13 cellular contexts compared by ENCODE assay signal in genomic region chr10:117365612-117366011, GRCh38. TPM values are rescaled to one million over a fixed set of nuclear protein-coding genes. Genes with fewer than 3 reads are reported as not detected.
DNase-seq lines count a peak whose midpoint lies in the region; ATAC-seq and TF ChIP-seq lines count a peak whose summit lies in the region.
"Had no signal": no experiment of that assay in that cellular context is flagged by ENCODE, and none has a peak within 500 bp of the region (broad histone marks: within the 10 kb centered on the region; RNA-seq: fewer than 3 reads in every experiment).

No MANE protein-coding gene starts in this region.

- CTCF ChIA-PET in WTC11 (lab: Charles Lee): no interaction called here

- H3K9me3 ChIP-seq in endocrine pancreas (ENCODE audit: control insufficient read depth, low read length) (no peaks in the 10 kb centered on the region), suprapubic skin (no peaks in the 10 kb centered on the region)
- H3K9me3 ChIP-seq: heart left ventricle had no signal

- H3K9me3 Mint-ChIP-seq in stimulated activated naive B cell treated with anti-CD40 and anti-IgM and Interleukin-4, amounts not matched to agents 10 μg/mL and 1 μg/mL and 100 μg/mL, for 72 hours: no peaks in the 10 kb centered on the region
- no peaks in the 10 kb centered on the region for H3K9me3 Mint-ChIP-seq in WTC11
- H3K9me3 Mint-ChIP-seq: neural crest cell had no signal

- POLR2A ChIA-PET in WTC11 (lab: Charles Lee): no interaction called here

- H3K27ac ChIP-seq in KMS-11 (peak overlapping the region; percentile 42), suprapubic skin (no peak overlapping the region)
- H3K27ac ChIP-seq: heart left ventricle had no signal

- H3K36me3 ChIP-seq in KMS-11 (ENCODE audit: insufficient read depth): no peaks in the 10 kb centered on the region
- no peaks in the 10 kb centered on the region for H3K36me3 ChIP-seq in endocrine pancreas (ENCODE audit: control insufficient read depth, insufficient read depth, low read length)
- H3K36me3 ChIP-seq in suprapubic skin: no peaks in the 10 kb centered on the region
- H3K36me3 ChIP-seq: heart left ventricle had no signal

- TF ChIP-seq CTCF in KMS-11 (conservative IDR thresholded peaks at IDR 0.05; ENCODE audit: low read depth, low read length): no peak
- TF ChIP-seq CTCF in WTC11 (IDR thresholded peaks at IDR 0.05): no peak
- TF ChIP-seq CTCF in suprapubic skin (IDR thresholded peaks at IDR 0.05): no peak

- WGBS in suprapubic skin: 36% methylated on average over 2 of the region's 2 CpGs

- H3K36me3 Mint-ChIP-seq in stimulated activated naive B cell treated with anti-CD40 and anti-IgM and Interleukin-4, amounts not matched to agents 10 μg/mL and 1 μg/mL and 100 μg/mL, for 72 hours: peaks cover 5 to 11% of the 10 kb centered on the region in 2 donors
- H3K36me3 Mint-ChIP-seq in WTC11: no peaks in the 10 kb centered on the region

- peak; percentile 70 to 72 for ATAC-seq in activated CD4-positive, CD25-positive, alpha-beta regulatory T cell treated with anti-CD3 and anti-CD28 coated beads, Interleukin-2, amount 50 U/mL, for 24 hours
- peak; percentile 52 to 73 for ATAC-seq in stimulated activated naive B cell treated with anti-CD40 and anti-IgM and Interleukin-4, amounts not matched to agents 10 μg/mL and 1 μg/mL and 100 μg/mL, for 72 hours (replicated peaks)
- ATAC-seq in WTC11 (no peak), HG02870 (IDR thresholded peaks at IDR 0.05; ENCODE audit: unreplicated experiment) (no peak)

- H3K9ac ChIP-seq in KMS-11: no peak overlapping the region
- no peak overlapping the region for H3K9ac ChIP-seq in endocrine pancreas (ENCODE audit: control insufficient read depth, insufficient read depth, low read length)

- DNase-seq in activated CD4-positive, CD25-positive, alpha-beta regulatory T cell (lab: John Stamatoyannopoulos, UW): no peak
- no peak for DNase-seq in stimulated activated naive B cell treated with anti-CD40 and anti-IgM and Interleukin-4, amounts not matched to agents 10 μg/mL and 1 μg/mL and 100 μg/mL, for 72 hours
- DNase-seq in WTC11 (ENCODE audit: low spot score) (no peak), suprapubic skin (ENCODE audit: low spot score in 2 of 2) (no peak)
- DNase-seq: activated T-cell treated with anti-CD3 and anti-CD28 coated beads for 4 hours; central memory CD4-positive, alpha-beta T cell; heart left ventricle; NCI-H2081 treated with DMSO at 0.1 percent for 48 hours had no signal

- H3K79me2 ChIP-seq in KMS-11 (ENCODE audit: insufficient read depth, low read depth): peaks cover 95% of the 10 kb centered on the region

- peak overlapping the region; percentile 46 for H3K4me2 ChIP-seq in KMS-11

- H3K4me3 ChIP-seq in KMS-11 (IDR thresholded peaks at IDR 0.05; ENCODE audit: insufficient read depth, low read depth, low read length): no peak overlapping the region
- H3K4me3 ChIP-seq in endocrine pancreas (ENCODE audit: control insufficient read depth, insufficient read depth, low read length): peak overlapping the region; percentile 70
- H3K4me3 ChIP-seq in suprapubic skin: no peak overlapping the region
- H3K4me3 ChIP-seq: heart left ventricle had no signal

- no peak for TF ChIP-seq EP300 in suprapubic skin (IDR thresholded peaks at IDR 0.05)

- H2AFZ ChIP-seq in KMS-11 (ENCODE audit: low read depth): no peak overlapping the region

- H3K4me1 ChIP-seq in KMS-11 (ENCODE audit: low read depth, poor library complexity, severe bottlenecking) (peaks cover 82% of the 10 kb centered on the region), endocrine pancreas (ENCODE audit: control insufficient read depth, insufficient read depth, low read length) (peaks cover 60% of the 10 kb centered on the region), suprapubic skin (peaks cover 34% of the 10 kb centered on the region)

- no peaks in the 10 kb centered on the region for H4K20me1 ChIP-seq in KMS-11 (ENCODE audit: insufficient read depth)

- H3K4me1 Mint-ChIP-seq in stimulated activated naive B cell treated with anti-CD40 and anti-IgM and Interleukin-4, amounts not matched to agents 10 μg/mL and 1 μg/mL and 100 μg/mL, for 72 hours: peaks cover 19 to 29% of the 10 kb centered on the region in 2 donors
- H3K4me1 Mint-ChIP-seq in WTC11: peaks cover 60% of the 10 kb centered on the region

- H3K27ac Mint-ChIP-seq in stimulated activated naive B cell treated with anti-CD40 and anti-IgM and Interleukin-4, amounts not matched to agents 10 μg/mL and 1 μg/mL and 100 μg/mL, for 72 hours: no peak overlapping the region
- no peak overlapping the region for H3K27ac Mint-ChIP-seq in WTC11

- H3K27me3 ChIP-seq in KMS-11 (ENCODE audit: insufficient read depth, low read depth) (no peaks in the 10 kb centered on the region), endocrine pancreas (ENCODE audit: control insufficient read depth, insufficient read depth, low read length) (no peaks in the 10 kb centered on the region), suprapubic skin (no peaks in the 10 kb centered on the region)
- H3K27me3 ChIP-seq: heart left ventricle had no signal

- no peak for TF ChIP-seq POLR2A in suprapubic skin (IDR thresholded peaks at IDR 0.05)

- no peak overlapping the region for H3K4me3 Mint-ChIP-seq in stimulated activated naive B cell treated with anti-CD40 and anti-IgM and Interleukin-4, amounts not matched to agents 10 μg/mL and 1 μg/mL and 100 μg/mL, for 72 hours
- no peak overlapping the region for H3K4me3 Mint-ChIP-seq in WTC11
- H3K4me3 Mint-ChIP-seq: neural crest cell had no signal

- H3K27me3 Mint-ChIP-seq in stimulated activated naive B cell treated with anti-CD40 and anti-IgM and Interleukin-4, amounts not matched to agents 10 μg/mL and 1 μg/mL and 100 μg/mL, for 72 hours: no peaks in the 10 kb centered on the region
- H3K27me3 Mint-ChIP-seq in WTC11 (ENCODE audit: low read depth): no peaks in the 10 kb centered on the region

TF ChIP-seq in WTC11, 78 proteins besides CTCF, POLR2A, EP300 and RAD21 (continues in another document):
- TF ChIP-seq JUN (CRISPR knock-in tag; IDR thresholded peaks at IDR 0.05) (no peak), SMAD4 (CRISPR knock-in tag; IDR thresholded peaks at IDR 0.05) (no peak), MAX (CRISPR knock-in tag; IDR thresholded peaks at IDR 0.05) (no peak), E2F4 (CRISPR knock-in tag; IDR thresholded peaks at IDR 0.05; ENCODE audit: borderline replicate concordance, low read depth) (no peak), CBFB (CRISPR knock-in tag; IDR thresholded peaks at IDR 0.05; ENCODE audit: low read depth) (no peak), E2F1 (CRISPR knock-in tag; IDR thresholded peaks at IDR 0.05) (no peak), KAT7 (CRISPR knock-in tag; IDR thresholded peaks at IDR 0.05; ENCODE audit: borderline replicate concordance) (no peak), ZNF138 (CRISPR knock-in tag; conservative IDR thresholded peaks at IDR 0.05) (no peak), ETV6 (CRISPR knock-in tag; IDR thresholded peaks at IDR 0.05) (no peak), HMGA2 (CRISPR knock-in tag; IDR thresholded peaks at IDR 0.05) (no peak), ESRRA (CRISPR knock-in tag; IDR thresholded peaks at IDR 0.05; ENCODE audit: borderline replicate concordance) (no peak), SP1 (CRISPR knock-in tag; conservative IDR thresholded peaks at IDR 0.05) (no peak), NFYB (CRISPR knock-in tag; conservative IDR thresholded peaks at IDR 0.05; ENCODE audit: low read depth) (no peak), ZNF512 (CRISPR knock-in tag; IDR thresholded peaks at IDR 0.05; ENCODE audit: borderline replicate concordance) (no peak), ATF1 (CRISPR knock-in tag; IDR thresholded peaks at IDR 0.05) (no peak), OVOL2 (CRISPR knock-in tag; IDR thresholded peaks at IDR 0.05; ENCODE audit: borderline replicate concordance) (no peak), ZNF671 (CRISPR knock-in tag; IDR thresholded peaks at IDR 0.05) (no peak)

RNA-seq across cellular contexts. Expression of gene PDZD8, which starts 9.6 kb away (rescaled TPM):
- total RNA-seq in WTC11 (2021) (41.8 to 52.7 TPM (median 43.3 TPM) in 3 replicates), suprapubic skin (10 to 100 TPM; 23.7 to 46.2 (median 36.4) TPM)

Comparison
In these comparisons a context has a peak if more than half of its experiments do, and no peak if none do; other contexts are left out.
1. ATAC-seq: peak in activated CD4-positive, CD25-positive, alpha-beta regulatory T cell treated with anti-CD3 and anti-CD28 coated beads, Interleukin-2, amount 50 U/mL, for 24 hours (2 of 2) and stimulated activated naive B cell treated with anti-CD40 and anti-IgM and Interleukin-4, amounts not matched to agents 10 μg/mL and 1 μg/mL and 100 μg/mL, for 72 hours (2 of 2); none in WTC11 (single experiment) and HG02870 (single experiment).